ENCODE assay signal across 8 cellular contexts in the genomic region with DNA sequence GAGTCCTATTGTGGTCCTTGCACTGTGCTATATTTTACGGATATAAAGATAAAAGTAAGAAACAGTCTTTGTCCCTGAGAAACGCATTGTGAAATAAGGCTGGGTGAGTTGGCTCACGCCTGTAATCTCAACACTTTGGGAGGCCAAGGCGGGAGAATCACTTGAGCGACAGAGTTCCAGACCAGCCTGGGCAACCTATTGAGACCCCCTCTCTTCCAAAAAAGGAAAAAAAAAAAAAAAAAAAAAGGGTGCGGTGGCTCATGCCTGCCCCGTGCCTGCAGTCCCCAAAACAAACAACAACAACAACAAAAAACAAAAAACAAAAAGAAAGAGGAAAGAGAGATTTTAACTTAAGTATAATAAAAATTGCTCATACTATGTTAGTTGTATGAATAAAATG. TPM values are rescaled to one million over a fixed set of nuclear protein-coding genes. Genes with fewer than 3 reads are reported as not detected.
DNase-seq lines count a peak whose midpoint lies in the region; ATAC-seq and TF ChIP-seq lines count a peak whose summit lies in the region.

No MANE protein-coding gene starts in this region.

- TF ChIP-seq CTCF in HL-60 (IDR thresholded peaks at IDR 0.05; ENCODE audit: insufficient read depth, low read length) (no peak), astrocyte of the cerebellum (IDR thresholded peaks at IDR 0.05; ENCODE audit: low read depth, low read length, missing control alignments) (no peak), lower lobe of right lung (IDR thresholded peaks at IDR 0.05) (no peak)

- DNase-seq in HL-60 (ENCODE audit: low read depth in 1 of 2, low spot score in 1 of 2) (peak in 1 of 2 experiments; percentile 68), astrocyte of the cerebellum (ENCODE audit: low read depth) (no peak), lower lobe of right lung (no peak), left colon (no peak), NCI-H446 treated with DMSO at 0.1 percent for 48 hours (lab: John Stamatoyannopoulos, UW) (no peak), DMS153 (lab: John Stamatoyannopoulos, UW) (no peak)
- no peak for DNase-seq in stimulated activated CD4-positive, alpha-beta T cell treated with anti-CD3 and anti-CD28 coated beads, Interleukin-2, amount 100 ng/mL, for 24 hours

- H3K79me2 ChIP-seq in ACC112 (ENCODE audit: control insufficient read depth, insufficient read depth, low read length, unreplicated experiment), result peaks cover 46% of the 10 kb centered on the region

- intact Hi-C loops in lower lobe of right lung (cut with DNase I), result no loop called here
- intact Hi-C loops in left colon (cut with DNase I, micrococcal nuclease), result loop anchor here in 1 of 2 donors (5.0 kb wide), 1 partner anchor 303 kb away; no protein-coding TSS in a partner anchor

- H2AFZ ChIP-seq in ACC112 (ENCODE audit: low read length, unreplicated experiment), result peak overlapping the region; percentile 92

- H3K27me3 ChIP-seq in ACC112 (ENCODE audit: insufficient read depth, low read length), result no peaks in the 10 kb centered on the region
- no peaks in the 10 kb centered on the region for H3K27me3 ChIP-seq in HL-60 (ENCODE audit: insufficient read depth, poor library complexity, severe bottlenecking)
- H3K27me3 ChIP-seq in lower lobe of right lung (ENCODE audit: low read depth), result no peaks in the 10 kb centered on the region

- ATAC-seq in lower lobe of right lung (no peak), left colon (no peak)

- H3K36me3 ChIP-seq in ACC112 (ENCODE audit: insufficient read depth, low read length) (peaks cover 13% of the 10 kb centered on the region), lower lobe of right lung (no peaks in the 10 kb centered on the region)

- peaks cover 15% of the 10 kb centered on the region for H3K4me1 ChIP-seq in ACC112 (ENCODE audit: control insufficient read depth, insufficient read depth, low read length, unreplicated experiment)
- H3K4me1 ChIP-seq in lower lobe of right lung, result peaks cover 34% of the 10 kb centered on the region

- no peaks in the 10 kb centered on the region for H3K9me3 ChIP-seq in lower lobe of right lung

- in situ Hi-C loops in astrocyte of the cerebellum (cut with HindIII; ENCODE audit: low sequenced_read_pairs), result no loop called here

- peak overlapping the region; percentile 96 for H3K4me3 ChIP-seq in ACC112 (ENCODE audit: low read depth, low read length)
- H3K4me3 ChIP-seq in HL-60 (replicated peaks; ENCODE audit: insufficient read depth, low read length), result peak overlapping the region; percentile 79
- H3K4me3 ChIP-seq in astrocyte of the cerebellum (ENCODE audit: low read depth, low read length), result peak overlapping the region; percentile 96
- peak overlapping the region; percentile 90 for H3K4me3 ChIP-seq in lower lobe of right lung

- H3K27ac ChIP-seq in ACC112 (ENCODE audit: low read depth, low read length) (peak overlapping the region; percentile 97), HL-60 (replicated peaks) (peak overlapping the region; percentile 98), lower lobe of right lung (peak overlapping the region; percentile 97)

RNA-seq across cellular contexts. Expression of a gene that starts 0.6 kb away (rescaled TPM):
- total RNA-seq in lower lobe of right lung (153 TPM), left colon (100 to 1,000 TPM; 100 to 113 TPM)
